In the genomic region with DNA sequence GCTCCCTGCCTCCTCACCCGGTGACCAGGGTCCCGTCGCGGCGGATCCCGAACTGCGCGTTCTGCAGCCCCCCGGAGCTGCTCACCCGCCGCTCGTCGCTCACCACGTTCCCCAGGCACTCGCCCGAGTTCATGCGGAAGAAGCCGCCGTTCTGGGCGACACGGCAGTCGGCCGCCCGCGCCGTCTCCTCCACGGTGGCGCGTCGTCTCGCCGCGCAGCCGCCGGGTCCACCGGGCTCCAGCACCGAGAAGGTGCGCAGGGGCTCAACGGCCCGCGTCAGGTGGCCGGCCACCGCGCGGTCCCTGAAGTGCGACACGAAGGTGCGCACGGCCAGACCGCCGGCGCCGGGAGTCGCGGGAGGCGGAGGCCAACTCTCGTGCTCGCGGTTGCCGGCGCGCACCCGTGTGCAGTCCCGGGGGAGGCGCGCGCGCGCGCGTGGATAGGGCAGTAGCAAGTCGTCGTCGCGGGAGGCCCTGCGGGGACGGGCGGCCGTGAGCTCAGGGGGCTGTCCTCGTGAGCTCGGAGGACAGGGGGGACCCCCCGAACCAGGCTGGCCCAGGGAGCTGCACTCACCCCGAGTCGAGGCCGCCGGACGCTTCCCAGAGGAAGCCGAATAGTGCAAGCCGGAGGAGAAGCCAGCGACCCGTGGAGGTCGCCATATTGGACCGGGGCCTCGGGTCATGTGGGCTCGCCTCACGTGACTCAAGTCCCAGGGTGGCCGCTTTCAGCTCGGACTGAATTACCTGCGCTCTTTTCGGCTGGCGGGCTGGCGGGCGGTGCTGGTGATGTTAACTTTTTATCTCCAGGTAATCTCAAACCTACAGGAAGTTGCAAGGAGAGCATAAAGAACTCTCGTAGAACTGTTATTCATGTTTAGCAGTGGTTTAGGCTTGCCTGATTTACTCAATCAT, we compare ENCODE assay signal across 8 cellular contexts. TPM values are rescaled to one million over a fixed set of nuclear protein-coding genes. Genes with fewer than 3 reads are reported as not detected.
DNase-seq lines count a peak whose midpoint lies in the region; ATAC-seq and TF ChIP-seq lines count a peak whose summit lies in the region.

A gene with protein sequence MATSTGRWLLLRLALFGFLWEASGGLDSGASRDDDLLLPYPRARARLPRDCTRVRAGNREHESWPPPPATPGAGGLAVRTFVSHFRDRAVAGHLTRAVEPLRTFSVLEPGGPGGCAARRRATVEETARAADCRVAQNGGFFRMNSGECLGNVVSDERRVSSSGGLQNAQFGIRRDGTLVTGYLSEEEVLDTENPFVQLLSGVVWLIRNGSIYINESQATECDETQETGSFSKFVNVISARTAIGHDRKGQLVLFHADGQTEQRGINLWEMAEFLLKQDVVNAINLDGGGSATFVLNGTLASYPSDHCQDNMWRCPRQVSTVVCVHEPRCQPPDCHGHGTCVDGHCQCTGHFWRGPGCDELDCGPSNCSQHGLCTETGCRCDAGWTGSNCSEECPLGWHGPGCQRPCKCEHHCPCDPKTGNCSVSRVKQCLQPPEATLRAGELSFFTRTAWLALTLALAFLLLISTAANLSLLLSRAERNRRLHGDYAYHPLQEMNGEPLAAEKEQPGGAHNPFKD (minus strand): TSS at position 680 of the 911 bp plus-strand sequence. CDS start 21 bp downstream, at position 659.

- peak within 1 kb of the TSS; percentile 34 to 54 for H3K27ac ChIP-seq in ascending aorta
- peak within 1 kb of the TSS; percentile 37 for H3K27ac ChIP-seq in right cardiac atrium (ENCODE audit: low read length)
- no peak within 1 kb of the TSS for H3K27ac ChIP-seq in urinary bladder (ENCODE audit: low read depth)

- H3K9me3 ChIP-seq in ascending aorta (no peaks in the 10 kb centered on the region), right cardiac atrium (ENCODE audit: control insufficient read depth, low read length) (no peaks in the 10 kb centered on the region)

- peak; percentile 93 for DNase-seq in GM13976 (ENCODE audit: low spot score)
- peak; percentile 47 for DNase-seq in NCI-H146 treated with DMSO at 0.1 percent for 48 hours (lab: John Stamatoyannopoulos, UW; ENCODE audit: unreplicated experiment)
- DNase-seq in T-helper 2 cell treated with Interferon-gamma antibody and Interleukin-4, amounts not matched to agents 5 μg/mL and 100 μg/mL, for 36 hours (ENCODE audit: low spot score): peak; percentile 81
- peak; percentile 37 to 94 for DNase-seq in ascending aorta (ENCODE audit: low spot score in 2 of 2)
- peak; percentile 90 to 97 (median 95) for DNase-seq in right cardiac atrium
- DNase-seq in pulmonary artery endothelial cell (ENCODE audit: low read depth, low spot score): peak; percentile 39

- peaks cover 12% of the 10 kb centered on the region for H3K4me1 Mint-ChIP-seq in T-helper 2 cell treated with Interferon-gamma antibody and Interleukin-4, amounts not matched to agents 5 μg/mL and 100 μg/mL, for 36 hours (ENCODE audit: low read depth)

- TF ChIP-seq CTCF in GM13976 (IDR thresholded peaks at IDR 0.05; ENCODE audit: borderline replicate concordance, control extremely low read depth, extremely low read depth, insufficient read depth, missing control alignments): no peak
- TF ChIP-seq CTCF in ascending aorta (IDR thresholded peaks at IDR 0.05): no peak

- H3K4me3 ChIP-seq in ascending aorta (peak within 1 kb of the TSS; percentile 87 to 99), right cardiac atrium (ENCODE audit: low read length) (peak within 1 kb of the TSS; percentile 60), urinary bladder (ENCODE audit: low read depth, low read length) (peak within 1 kb of the TSS; percentile 91)

- ATAC-seq in HG02763 (IDR thresholded peaks at IDR 0.05; ENCODE audit: unreplicated experiment) (peak; percentile 78), right cardiac atrium (peak; percentile 93 to 95)

- no peaks in the 10 kb centered on the region for H3K27me3 ChIP-seq in ascending aorta
- no peaks in the 10 kb centered on the region for H3K27me3 ChIP-seq in right cardiac atrium (ENCODE audit: control insufficient read depth, insufficient read depth)

- H3K36me3 ChIP-seq in ascending aorta (peaks cover 0 to 4% of the 10 kb centered on the region in 2 donors), urinary bladder (ENCODE audit: insufficient read depth) (no peaks in the 10 kb centered on the region)

- H3K9me3 Mint-ChIP-seq in T-helper 2 cell treated with Interferon-gamma antibody and Interleukin-4, amounts not matched to agents 5 μg/mL and 100 μg/mL, for 36 hours: no peaks in the 10 kb centered on the region

- in situ Hi-C loops in GM13976 (cut with MboI; ENCODE audit: low sequenced_read_pairs, unreplicated experiment): no loop called here

- peak within 1 kb of the TSS; percentile 80 for H3K4me3 Mint-ChIP-seq in T-helper 2 cell treated with Interferon-gamma antibody and Interleukin-4, amounts not matched to agents 5 μg/mL and 100 μg/mL, for 36 hours

- H3K4me1 ChIP-seq in ascending aorta (peaks cover 11 to 14% of the 10 kb centered on the region in 2 donors), right cardiac atrium (ENCODE audit: control insufficient read depth, insufficient read depth, low read length) (peaks cover 2% of the 10 kb centered on the region), urinary bladder (ENCODE audit: insufficient read depth) (no peaks in the 10 kb centered on the region)

- peak within 1 kb of the TSS; percentile 89 for H3K27ac Mint-ChIP-seq in T-helper 2 cell treated with Interferon-gamma antibody and Interleukin-4, amounts not matched to agents 5 μg/mL and 100 μg/mL, for 36 hours

- no peaks in the 10 kb centered on the region for H3K36me3 Mint-ChIP-seq in T-helper 2 cell treated with Interferon-gamma antibody and Interleukin-4, amounts not matched to agents 5 μg/mL and 100 μg/mL, for 36 hours (ENCODE audit: low read depth)

- H3K27me3 Mint-ChIP-seq in T-helper 2 cell treated with Interferon-gamma antibody and Interleukin-4, amounts not matched to agents 5 μg/mL and 100 μg/mL, for 36 hours (ENCODE audit: low read depth): no peaks in the 10 kb centered on the region

- intact Hi-C loops in ascending aorta (cut with DNase I): loop anchor here (5.0 kb wide), 1 partner anchor 39 kb away; a partner anchor contains a TSS
- intact Hi-C loops in right cardiac atrium (cut with DNase I): no loop called here

- WGBS in right cardiac atrium: under 1% methylated on average over 104 of the region's 104 CpGs
- under 1% methylated on average over 104 of the region's 104 CpGs for WGBS in urinary bladder

RNA-seq across cellular contexts. Expression of the gene that starts here (rescaled TPM):
- total RNA-seq in ascending aorta (23.0 TPM), right cardiac atrium (10 to 100 TPM in 1 of 4 donors, 1 to 10 TPM in 3; 6.0 to 10.0 (median 7.8) TPM), pulmonary artery endothelial cell (16.0 and 23.5 TPM in 2 replicates), urinary bladder (5.5 TPM)
- polyA plus RNA-seq in right cardiac atrium (5.3 TPM), urinary bladder (17.5 TPM)

Comparison
In these comparisons a context has a peak if more than half of its experiments do, and no peak if none do; other contexts are left out.
1. DNase-seq: peak in every context shown above with its lines; median percentile 95 in right cardiac atrium; 93 in GM13976; 81 in T-helper 2 cell treated with Interferon-gamma antibody and Interleukin-4, amounts not matched to agents 5 μg/mL and 100 μg/mL, for 36 hours; 66 in ascending aorta; 47 in NCI-H146 treated with DMSO at 0.1 percent for 48 hours; 39 in pulmonary artery endothelial cell.